6 cellular contexts compared by ENCODE assay signal in genomic region chr4:31189938-31190337, GRCh38.
"Had no signal": no experiment of that assay in that cellular context is flagged by ENCODE, and none has a peak within 500 bp of the region (broad histone marks: within the 10 kb centered on the region; RNA-seq: fewer than 3 reads in every experiment).

No MANE protein-coding gene starts in this region.

- FAIRE-seq: HepG2, HTR-8/SVneo, K562 had no signal

- H3K4me3 ChIP-seq: K562 had no signal

- ATAC-seq: HepG2, K562 had no signal

- DNase-seq: IMR-90, KBM-7 had no signal

- H3K27ac ChIP-seq: HL-60 had no signal
